In genomic region chr19:460877-461609, GRCh38 we compare ENCODE assay signal across 8 cellular contexts. TPM values are rescaled to one million over a fixed set of nuclear protein-coding genes. Genes with fewer than 3 reads are reported as not detected.
DNase-seq lines count a peak whose midpoint lies in the region; ATAC-seq and TF ChIP-seq lines count a peak whose summit lies in the region.

TSS of gene SHC2 (minus strand) at chr19:461033. CDS start at chr19:460996, 37 bp downstream.

- H2AK5ac ChIP-seq in neuronal stem cell (ENCODE audit: low read depth, low read length) = peak within 1 kb of the TSS; percentile 88

- no peak for ATAC-seq in RWPE2 (ENCODE audit: low read depth)
- no peak for ATAC-seq in HG03432 (IDR thresholded peaks at IDR 0.05; ENCODE audit: unreplicated experiment)
- no peak for ATAC-seq in HG02571 (IDR thresholded peaks at IDR 0.05; ENCODE audit: unreplicated experiment)

- peak within 1 kb of the TSS; percentile 97 for H3K23ac ChIP-seq in neuronal stem cell (ENCODE audit: low read depth, low read length, poor library complexity)

- peak within 1 kb of the TSS; percentile 59 for H2BK5ac ChIP-seq in neuronal stem cell (ENCODE audit: low read length)

- peak within 1 kb of the TSS; percentile 92 for H2AFZ ChIP-seq in neuronal stem cell (ENCODE audit: low read length)

- H3K9ac ChIP-seq in neuronal stem cell (ENCODE audit: low read depth, low read length, poor library complexity) = peak within 1 kb of the TSS; percentile 94

- H2BK120ac ChIP-seq in neuronal stem cell (ENCODE audit: low read depth, low read length) = peak within 1 kb of the TSS; percentile 16

- TF ChIP-seq CTCF in RWPE2 (IDR thresholded peaks at IDR 0.05; ENCODE audit: poor library complexity, severe bottlenecking) (no peak), fibroblast of the aortic adventitia (IDR thresholded peaks at IDR 0.05; ENCODE audit: insufficient read depth, low read length) (no peak)

- no peak within 1 kb of the TSS for H4K8ac ChIP-seq in neuronal stem cell (ENCODE audit: low read depth, low read length)

- H3K4ac ChIP-seq in neuronal stem cell (ENCODE audit: low read length) = peak within 1 kb of the TSS; percentile 76

- peak within 1 kb of the TSS; percentile 98 for H3K4me2 ChIP-seq in neuronal stem cell (ENCODE audit: insufficient read depth, low read length, poor library complexity, severe bottlenecking)

- peak within 1 kb of the TSS; percentile 99 for H3K18ac ChIP-seq in neuronal stem cell (ENCODE audit: low read length)

- WGBS in neuronal stem cell (ENCODE audit: extremely low coverage in 2 of 2, insufficient read length in 2 of 2, insufficient replicate concordance in 1 of 2), 2 donors = no CpG with 5 or more reads among the region's 77 CpGs

- H3K27ac ChIP-seq in RWPE2 (ENCODE audit: poor library complexity, severe bottlenecking) (no peak within 1 kb of the TSS), neuronal stem cell (replicated peaks; ENCODE audit: low read length) (no peak within 1 kb of the TSS)

- peak within 1 kb of the TSS; percentile 41 for H2BK12ac ChIP-seq in neuronal stem cell (ENCODE audit: low read length)

- H3K4me3 ChIP-seq in RWPE2 (ENCODE audit: severe bottlenecking) = peak within 1 kb of the TSS; percentile 36
- peak within 1 kb of the TSS; percentile 62 for H3K4me3 ChIP-seq in fibroblast of the aortic adventitia (ENCODE audit: low read depth, low read length)
- peak within 1 kb of the TSS; percentile 57 to 82 for H3K4me3 ChIP-seq in neuronal stem cell (ENCODE audit: low read length in 2 of 2)

- H4K91ac ChIP-seq in neuronal stem cell (ENCODE audit: low read depth, low read length, poor library complexity) = no peak within 1 kb of the TSS

- no peaks in the 10 kb centered on the region for H3K4me1 ChIP-seq in RWPE2 (ENCODE audit: insufficient read depth, poor library complexity, severe bottlenecking)
- H3K4me1 ChIP-seq in neuronal stem cell (ENCODE audit: control insufficient read depth in 2 of 2, insufficient read depth in 1 of 2, low read depth in 1 of 2, low read length in 2 of 2) = peaks cover 5 to 10% of the 10 kb centered on the region in 2 donors

- peak; percentile 20 for DNase-seq in COR-L47 (lab: John Stamatoyannopoulos, UW)
- DNase-seq in RWPE2 (ENCODE audit: low spot score) = no peak
- no peak for DNase-seq in fibroblast of the aortic adventitia (ENCODE audit: low read depth)
- no peak for DNase-seq in neuronal stem cell (ENCODE audit: low spot score)
- no peak for DNase-seq in amniotic stem cell (lab: John Stamatoyannopoulos, UW)
- no peak for DNase-seq in cerebellar nuclear complex (lab: John Stamatoyannopoulos, UW)

- H3K14ac ChIP-seq in neuronal stem cell (ENCODE audit: low read length) = peak within 1 kb of the TSS; percentile 94

- H3K27me3 ChIP-seq in RWPE2 (ENCODE audit: insufficient read depth, poor library complexity, severe bottlenecking) (peaks cover 14% of the 10 kb centered on the region), neuronal stem cell (ENCODE audit: control insufficient read depth in 3 of 3, insufficient read depth in 3 of 3, low read depth in 1 of 3, low read length in 3 of 3) (peaks cover 0 to 28% (median 13%) of the 10 kb centered on the region in 3 experiments)

- no peaks in the 10 kb centered on the region for H3K36me3 ChIP-seq in RWPE2 (ENCODE audit: low read depth)
- H3K36me3 ChIP-seq in neuronal stem cell (replicated peaks in 1 of 2; ENCODE audit: control insufficient read depth in 2 of 2, insufficient read depth in 2 of 2, low read length in 2 of 2) = no peaks in the 10 kb centered on the region

- no peaks in the 10 kb centered on the region for H3K9me3 ChIP-seq in RWPE2 (ENCODE audit: severe bottlenecking)
- H3K9me3 ChIP-seq in neuronal stem cell (replicated peaks in 1 of 2; ENCODE audit: control insufficient read depth in 2 of 2, insufficient read depth in 1 of 2, low read depth in 1 of 2, low read length in 2 of 2) = no peaks in the 10 kb centered on the region

- peaks cover 5% of the 10 kb centered on the region for H3K79me1 ChIP-seq in neuronal stem cell (ENCODE audit: low read depth, low read length)

- H2BK15ac ChIP-seq in neuronal stem cell (ENCODE audit: low read length) = peak within 1 kb of the TSS; percentile 96

RNA-seq across cellular contexts. Expression of gene SHC2, which starts in this region (rescaled TPM):
- 0.81 and 3.3 TPM in 2 replicates for total RNA-seq in fibroblast of the aortic adventitia (ENCODE audit: low replicate concordance)
- polyA plus RNA-seq in neuronal stem cell (2013, experiment 1 of 2) = 29.6 TPM
- 28.3 TPM for polyA plus RNA-seq in neuronal stem cell (2013, experiment 2 of 2)
